ENCODE assay signal across 8 cellular contexts in genomic region chr6:11323666-11324452, GRCh38.
DNase-seq lines count a peak whose midpoint lies in the region; ATAC-seq and TF ChIP-seq lines count a peak whose summit lies in the region.
"Had no signal": no experiment of that assay in that cellular context is flagged by ENCODE, and none has a peak within 500 bp of the region (broad histone marks: within the 10 kb centered on the region; RNA-seq: fewer than 3 reads in every experiment).

No MANE protein-coding gene starts in this region.

- intact Hi-C loops in head of caudate nucleus (cut with DNase I) = no loop called here

- DNase-seq in NOMO-1 (lab: John Stamatoyannopoulos, UW; ENCODE audit: unreplicated experiment in 2 of 2) (peak; percentile 97 to 100), head of caudate nucleus (peak in 28 of 42 donors; percentile 9 to 74 (median 32)), smooth muscle cell (lab: John Stamatoyannopoulos, UW; ENCODE audit: unreplicated experiment) (no peak), HPDE6-E6E7 (ENCODE audit: extremely low spot score) (no peak), NCI-H1436 (lab: John Stamatoyannopoulos, UW) (no peak)
- DNase-seq: NCI-H146 had no signal

- peak overlapping the region; percentile 59 for H3K27ac ChIP-seq in smooth muscle cell (ENCODE audit: low read depth)

- H3K36me3 ChIP-seq in smooth muscle cell (ENCODE audit: low read depth) = no peaks in the 10 kb centered on the region

- 82% methylated on average over 16 of the region's 16 CpGs for WGBS in smooth muscle cell (ENCODE audit: low lambda C conversion rate)

- no peak overlapping the region for H3K4me3 ChIP-seq in smooth muscle cell

- H3K9me3 ChIP-seq in smooth muscle cell (replicated peaks; ENCODE audit: low read depth) = no peaks in the 10 kb centered on the region

- peaks cover 21% of the 10 kb centered on the region for H3F3A ChIP-seq in smooth muscle cell (ENCODE audit: low read depth)

- no peak overlapping the region for H2AFZ ChIP-seq in smooth muscle cell (ENCODE audit: low read depth)

- H3K4me1 ChIP-seq in smooth muscle cell (ENCODE audit: low read depth) = peaks cover 16% of the 10 kb centered on the region

- ATAC-seq in GM19351 (IDR thresholded peaks at IDR 0.05; ENCODE audit: unreplicated experiment) = peak; percentile 73
- no peak for ATAC-seq in HG02885 (IDR thresholded peaks at IDR 0.05; ENCODE audit: poor library complexity, unreplicated experiment)

- H3K9ac ChIP-seq in smooth muscle cell (ENCODE audit: low read depth) = no peak overlapping the region

- H3K4me2 ChIP-seq in smooth muscle cell = peak overlapping the region; percentile 46

- H3K79me2 ChIP-seq in smooth muscle cell (ENCODE audit: low read depth) = no peaks in the 10 kb centered on the region

- no peaks in the 10 kb centered on the region for H3K27me3 ChIP-seq in smooth muscle cell (ENCODE audit: low read depth)

- no peak for TF ChIP-seq CTCF in smooth muscle cell (IDR thresholded peaks at IDR 0.05; ENCODE audit: borderline replicate concordance, insufficient read depth, poor library complexity, severe bottlenecking)

- no peaks in the 10 kb centered on the region for H4K20me1 ChIP-seq in smooth muscle cell (ENCODE audit: low read depth)

Comparison
In these comparisons a context has a peak if more than half of its experiments do, and no peak if none do; other contexts are left out.
1. DNase-seq: peak in NOMO-1 (2 of 2) and head of caudate nucleus (28 of 42); none in smooth muscle cell (single experiment), HPDE6-E6E7 (single experiment) and NCI-H1436 (single experiment).